In the genomic region with DNA sequence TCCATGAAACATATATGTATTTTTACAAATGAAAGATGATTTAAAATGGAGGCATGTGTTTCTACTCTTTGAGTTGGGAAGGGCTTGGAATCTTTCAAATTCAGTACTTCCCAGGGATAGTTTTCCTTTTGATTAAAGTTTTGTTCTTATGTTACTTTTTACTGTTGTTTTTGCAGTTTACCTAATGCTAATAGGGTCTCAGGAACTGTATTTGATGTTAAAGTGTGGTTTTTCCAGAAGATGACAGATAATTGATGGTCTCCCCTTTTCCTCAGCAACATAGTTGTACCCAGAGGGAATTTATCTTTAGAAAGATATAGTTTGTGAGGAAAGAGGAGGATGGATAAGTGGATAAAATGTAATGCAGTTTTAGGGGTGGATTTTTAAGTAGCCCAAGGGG, we compare ENCODE assay signal across 10 cellular contexts. TPM values are rescaled to one million over a fixed set of nuclear protein-coding genes. Genes with fewer than 3 reads are reported as not detected.
DNase-seq lines count a peak whose midpoint lies in the region; ATAC-seq and TF ChIP-seq lines count a peak whose summit lies in the region.
"Had no signal": no experiment of that assay in that cellular context is flagged by ENCODE, and none has a peak within 500 bp of the region (broad histone marks: within the 10 kb centered on the region; RNA-seq: fewer than 3 reads in every experiment).

No MANE protein-coding gene starts in this region.

- intact Hi-C loops in prostate gland (cut with DNase I), result loop anchor here (5.0 kb wide), 1 partner anchor 138 kb away; a partner anchor contains a TSS

- peak overlapping the region; percentile 24 for H3K27ac ChIP-seq in mesodermal cell (ENCODE audit: low read depth, low read length, severe bottlenecking)
- H3K27ac ChIP-seq in prostate gland, result no peak overlapping the region

- H3K4me1 ChIP-seq in adipocyte (ENCODE audit: control insufficient read depth, insufficient read depth, low read length) (peaks cover 57% of the 10 kb centered on the region), mesodermal cell (ENCODE audit: control insufficient read depth, insufficient read depth, low read length, poor library complexity, severe bottlenecking) (peaks cover 41% of the 10 kb centered on the region), prostate gland (replicated peaks) (peaks cover 15% of the 10 kb centered on the region)

- ATAC-seq in stimulated activated naive CD8-positive, alpha-beta T cell treated with anti-CD3 and anti-CD28 coated beads, Interleukin-15, Interleukin-2, amounts not matched to agents 100 U/mL and 50 U/mL, for 24 hours, result no peak
- ATAC-seq: mucosa of descending colon had no signal

- H3K36me3 ChIP-seq in adipocyte (ENCODE audit: control insufficient read depth, insufficient read depth, low read length, severe bottlenecking) (peaks cover 23% of the 10 kb centered on the region), mesodermal cell (ENCODE audit: control insufficient read depth, insufficient read depth, low read length) (peaks cover 53% of the 10 kb centered on the region), prostate gland (no peaks in the 10 kb centered on the region)

- H3K9me3 ChIP-seq in adipocyte (ENCODE audit: control insufficient read depth, low read length), result no peaks in the 10 kb centered on the region
- no peaks in the 10 kb centered on the region for H3K9me3 ChIP-seq in mesodermal cell (ENCODE audit: control insufficient read depth, low read length)
- H3K9me3 ChIP-seq in prostate gland, result no peaks in the 10 kb centered on the region
- H3K9me3 ChIP-seq: mucosa of descending colon had no signal

- TF ChIP-seq CTCF in prostate gland (IDR thresholded peaks at IDR 0.05), result no peak

- H3K4me1 Mint-ChIP-seq in stimulated activated naive CD8-positive, alpha-beta T cell treated with anti-CD3 and anti-CD28 coated beads, Interleukin-15, Interleukin-2, amounts not matched to agents 100 ng/mL and 50 ng/mL, for 24 hours (ENCODE audit: low read depth), result peaks cover 69% of the 10 kb centered on the region

- H3K27me3 ChIP-seq in adipocyte (replicated peaks; ENCODE audit: control insufficient read depth, insufficient read depth, low read length) (no peaks in the 10 kb centered on the region), prostate gland (replicated peaks; ENCODE audit: insufficient read depth) (no peaks in the 10 kb centered on the region)

- peak overlapping the region; percentile 94 for H3K9ac ChIP-seq in adipocyte (ENCODE audit: low read length)

- H3K27me3 Mint-ChIP-seq in stimulated activated naive CD8-positive, alpha-beta T cell treated with anti-CD3 and anti-CD28 coated beads, Interleukin-15, Interleukin-2, amounts not matched to agents 100 ng/mL and 50 ng/mL, for 24 hours, result no peaks in the 10 kb centered on the region

- H3K36me3 Mint-ChIP-seq in stimulated activated naive CD8-positive, alpha-beta T cell treated with anti-CD3 and anti-CD28 coated beads, Interleukin-15, Interleukin-2, amounts not matched to agents 100 ng/mL and 50 ng/mL, for 24 hours (ENCODE audit: low read depth), result peaks cover 65% of the 10 kb centered on the region

- no peak for TF ChIP-seq POLR2A in prostate gland (IDR thresholded peaks at IDR 0.05)

- H3K4me3 Mint-ChIP-seq in stimulated activated naive CD8-positive, alpha-beta T cell treated with anti-CD3 and anti-CD28 coated beads, Interleukin-15, Interleukin-2, amounts not matched to agents 100 ng/mL and 50 ng/mL, for 24 hours, result peak overlapping the region; percentile 94

- peak overlapping the region; percentile 92 for H3K27ac Mint-ChIP-seq in stimulated activated naive CD8-positive, alpha-beta T cell treated with anti-CD3 and anti-CD28 coated beads, Interleukin-15, Interleukin-2, amounts not matched to agents 100 ng/mL and 50 ng/mL, for 24 hours

- no peak for DNase-seq in stimulated activated naive CD8-positive, alpha-beta T cell treated with anti-CD3 and anti-CD28 coated beads, Interleukin-15, Interleukin-2, amounts not matched to agents 100 U/mL and 50 U/mL, for 24 hours
- DNase-seq in adipocyte (ENCODE audit: low read depth) (no peak), NCI-H82 treated with DMSO at 0.1 percent for 48 hours (lab: John Stamatoyannopoulos, UW; ENCODE audit: unreplicated experiment) (no peak), T-helper 9 cell (no peak), SW480 (ENCODE audit: low spot score) (no peak), prostate gland (ENCODE audit: low spot score) (no peak)
- DNase-seq: activated CD4-positive, CD25-positive, alpha-beta regulatory T cell treated with anti-CD3 and anti-CD28 coated beads, Interleukin-2, amount 50 U/mL, for 72 hours; mucosa of descending colon had no signal

- H3K9me3 Mint-ChIP-seq in stimulated activated naive CD8-positive, alpha-beta T cell treated with anti-CD3 and anti-CD28 coated beads, Interleukin-15, Interleukin-2, amounts not matched to agents 100 ng/mL and 50 ng/mL, for 24 hours, result no peaks in the 10 kb centered on the region

- H3K4me3 ChIP-seq in adipocyte (ENCODE audit: low read length) (peak overlapping the region; percentile 87), mesodermal cell (ENCODE audit: extremely low read depth, insufficient read depth, low read length, poor library complexity, severe bottlenecking) (peak overlapping the region; percentile 12), prostate gland (no peak overlapping the region)
- H3K4me3 ChIP-seq: mucosa of descending colon had no signal

RNA-seq across cellular contexts. Expression of a gene that starts 42.1 kb away (rescaled TPM):
- polyA plus RNA-seq in mesodermal cell (2013, experiment 1 of 2), result 1,889 TPM
- polyA plus RNA-seq in mesodermal cell (2013, experiment 2 of 2), result 1,868 TPM
- total RNA-seq in prostate gland, result 100 to 1,000 TPM; 644 to 900 TPM

RNA-seq across cellular contexts. Expression of a gene that starts 44.0 kb away (rescaled TPM):
- 2.2 TPM for polyA plus RNA-seq in mesodermal cell (2013, experiment 1 of 2)
- 2.0 TPM for polyA plus RNA-seq in mesodermal cell (2013, experiment 2 of 2)
- total RNA-seq in prostate gland, result 1 to 10 TPM in 1 of 2 donors, under 1 TPM in 1; 0.50 to 1.8 TPM

Comparison
In these comparisons a context has a peak if more than half of its experiments do, and no peak if none do; other contexts are left out.
1. H3K4me3 ChIP-seq: peak in adipocyte (single experiment) and mesodermal cell (single experiment); none in prostate gland (0 of 2).